Comparison of ENCODE assay signal across 8 cellular contexts in genomic region chr7:103148131-103148993, GRCh38. TPM values are rescaled to one million over a fixed set of nuclear protein-coding genes. Genes with fewer than 3 reads are reported as not detected.
DNase-seq lines count a peak whose midpoint lies in the region; ATAC-seq, FAIRE-seq and TF ChIP-seq lines count a peak whose summit lies in the region.

No MANE protein-coding gene starts in this region.

- H3K27ac Mint-ChIP-seq in nephron: peak overlapping the region; percentile 99 to 100 (median 100)

- FAIRE-seq in urothelium cell line (lab: Jason Lieb, UNC): no peak

- no peaks in the 10 kb centered on the region for H3K27me3 Mint-ChIP-seq in nephron (ENCODE audit: low read depth)

- peak overlapping the region; percentile 94 to 98 (median 95) for H3K4me3 Mint-ChIP-seq in nephron

- TF ChIP-seq CTCF in nephron (IDR thresholded peaks at IDR 0.05; ENCODE audit: unreplicated experiment in 3 of 3): no peak

- DNase-seq in NCI-H526 treated with DMSO at 0.1 percent for 48 hours (lab: John Stamatoyannopoulos, UW) (peak; percentile 17), dermis blood vessel endothelial cell (peak; percentile 8), NCI-H2081 treated with DMSO at 0.1 percent for 48 hours (lab: John Stamatoyannopoulos, UW) (no peak), urothelium cell line (ENCODE audit: low spot score) (no peak)

- peaks cover 1% of the 10 kb centered on the region for H3K36me3 Mint-ChIP-seq in nephron (ENCODE audit: low read depth)

- H3K4me1 Mint-ChIP-seq in nephron: peaks cover 41% of the 10 kb centered on the region

- ATAC-seq in GM18508 (IDR thresholded peaks at IDR 0.05; ENCODE audit: insufficient read depth, unreplicated experiment): peak; percentile 27
- no peak for ATAC-seq in HG03439 (IDR thresholded peaks at IDR 0.05; ENCODE audit: unreplicated experiment)
- ATAC-seq in GM21723 (IDR thresholded peaks at IDR 0.05; ENCODE audit: unreplicated experiment): no peak

- H3K9me3 Mint-ChIP-seq in nephron: no peaks in the 10 kb centered on the region

RNA-seq across cellular contexts. Expression of gene NAPEPLD, which starts 0.5 kb away (rescaled TPM):
- total RNA-seq in dermis blood vessel endothelial cell: 5.4 and 6.4 TPM in 2 replicates

Comparison
In these comparisons a context has a peak if more than half of its experiments do, and no peak if none do; other contexts are left out.
1. DNase-seq: peak in NCI-H526 treated with DMSO at 0.1 percent for 48 hours (single experiment) and dermis blood vessel endothelial cell (single experiment); none in NCI-H2081 treated with DMSO at 0.1 percent for 48 hours (single experiment) and urothelium cell line (single experiment).